Comparison of ENCODE assay signal across 15 cellular contexts in genomic region chr6:12082368-12082767, GRCh38.
DNase-seq lines count a peak whose midpoint lies in the region; ATAC-seq, FAIRE-seq and TF ChIP-seq lines count a peak whose summit lies in the region.
"Had no signal": no experiment of that assay in that cellular context is flagged by ENCODE, and none has a peak within 500 bp of the region (broad histone marks: within the 10 kb centered on the region; RNA-seq: fewer than 3 reads in every experiment).

No MANE protein-coding gene starts in this region.

- H3K79me2 ChIP-seq in Karpas-422 (ENCODE audit: low read length): peaks cover 93% of the 10 kb centered on the region
- peaks cover 86% of the 10 kb centered on the region for H3K79me2 ChIP-seq in GM12878 (ENCODE audit: control insufficient read depth, insufficient read depth, low read length)

- H3K4me1 Mint-ChIP-seq in neural crest cell: peaks cover 27% of the 10 kb centered on the region
- peaks cover 18 to 37% of the 10 kb centered on the region in 2 donors for H3K4me1 Mint-ChIP-seq in effector memory CD8-positive, alpha-beta T cell (ENCODE audit: low read depth in 2 of 2)

- H3K4me3 ChIP-seq in Karpas-422 (ENCODE audit: low read length): no peak overlapping the region
- H3K4me3 ChIP-seq in GM12878: no peak overlapping the region
- H3K4me3 ChIP-seq: BLaER1 treated with 17β-estradiol and CSF1 and Interleukin-3, amounts not matched to agents 10 nM and 100 nM had no signal

- H3K36me3 ChIP-seq in Karpas-422 (ENCODE audit: insufficient read depth, low read length): no peaks in the 10 kb centered on the region
- peaks cover 0 to 8% of the 10 kb centered on the region in 2 experiments; a peak in 2 of 4 replicates for H3K36me3 ChIP-seq in GM12878 (ENCODE audit: control insufficient read depth in 2 of 2, insufficient read depth in 2 of 2, low read length in 1 of 2)

- H3K9me3 Mint-ChIP-seq in neural crest cell: no peaks in the 10 kb centered on the region
- no peaks in the 10 kb centered on the region for H3K9me3 Mint-ChIP-seq in effector memory CD8-positive, alpha-beta T cell
- H3K9me3 Mint-ChIP-seq: CD4-positive, CD25-positive, alpha-beta regulatory T cell had no signal

- H3K9ac ChIP-seq in Karpas-422 (ENCODE audit: low read length): no peak overlapping the region
- H3K9ac ChIP-seq in GM12878 (ENCODE audit: control insufficient read depth, insufficient read depth, low read length): no peak overlapping the region
- H3K9ac ChIP-seq: BLaER1 treated with 17β-estradiol and CSF1 and Interleukin-3, amounts not matched to agents 10 nM and 100 nM had no signal

- DNase-seq in GM12892 (ENCODE audit: insufficient read length) (no peak), Karpas-422 (peak; percentile 64), GM12878 (ENCODE audit: low read depth, low spot score) (no peak), neural crest cell (ENCODE audit: low read depth, low spot score) (no peak), amniotic stem cell (lab: John Stamatoyannopoulos, UW) (no peak), HPDE6-E6E7 (ENCODE audit: extremely low spot score) (no peak)
- DNase-seq in effector memory CD8-positive, alpha-beta T cell: no peak
- DNase-seq: ACHN; CD4-positive, CD25-positive, alpha-beta regulatory T cell; DMS53; GF-D8; IMR-90 had no signal

- H3K27ac ChIP-seq in Karpas-422 (ENCODE audit: low read length) (no peak overlapping the region), GM12878 (ENCODE audit: control insufficient read depth, insufficient read depth) (no peak overlapping the region)
- H3K27ac ChIP-seq: BLaER1 treated with 17β-estradiol and CSF1 and Interleukin-3, amounts not matched to agents 10 nM and 100 nM had no signal

- no peak for TF ChIP-seq EP300 in GM12878 (IDR thresholded peaks at IDR 0.05; ENCODE audit: borderline replicate concordance in 1 of 2, control insufficient read depth in 1 of 2, low read depth in 2 of 2, low read length in 2 of 2)

- peaks cover 23% of the 10 kb centered on the region for H4K20me1 ChIP-seq in Karpas-422 (ENCODE audit: insufficient read depth, low read depth, low read length)
- H4K20me1 ChIP-seq in GM12878 (ENCODE audit: control insufficient read depth, insufficient read depth): peaks cover 4% of the 10 kb centered on the region; the same call in 1 of the 2 replicates

- TF ChIP-seq CTCF in GM12878 (IDR thresholded peaks at IDR 0.05 in 2 of 3, conservative IDR thresholded peaks at IDR 0.05 in 1 of 3; ENCODE audit: control insufficient read depth in 2 of 3, extremely low read depth in 1 of 3, insufficient read depth in 1 of 3, low read depth in 3 of 3, low read length in 3 of 3): no peak
- no peak for TF ChIP-seq CTCF in neural crest cell (conservative IDR thresholded peaks at IDR 0.05)

- H3K27ac Mint-ChIP-seq in neural crest cell (ENCODE audit: unreplicated experiment): peak overlapping the region; percentile 73
- H3K27ac Mint-ChIP-seq in effector memory CD8-positive, alpha-beta T cell: no peak overlapping the region

- TF ChIP-seq POLR2A in GM12892 (IDR thresholded peaks at IDR 0.05; ENCODE audit: low read depth, low read length): no peak
- TF ChIP-seq POLR2A in GM12878 (IDR thresholded peaks at IDR 0.05; ENCODE audit: low read depth, low read length): no peak

- WGBS in GM12878 (ENCODE audit: insufficient coverage, insufficient replicate concordance, low lambda C conversion rate, missing lambda C conversion rate): 70% methylated on average over 3 of the region's 3 CpGs

- H3K36me3 Mint-ChIP-seq in neural crest cell (ENCODE audit: low read depth): no peaks in the 10 kb centered on the region
- peaks cover 2% of the 10 kb centered on the region for H3K36me3 Mint-ChIP-seq in effector memory CD8-positive, alpha-beta T cell (ENCODE audit: insufficient read depth)

- H3K27me3 ChIP-seq in Karpas-422 (ENCODE audit: low read length): no peaks in the 10 kb centered on the region
- H3K27me3 ChIP-seq in GM12878 (replicated peaks in 1 of 2; ENCODE audit: control insufficient read depth in 2 of 2, insufficient read depth in 2 of 2, low read length in 1 of 2): no peaks in the 10 kb centered on the region
- H3K27me3 ChIP-seq: BLaER1 treated with 17β-estradiol and CSF1 and Interleukin-3, amounts not matched to agents 10 nM and 100 nM had no signal

- in situ Hi-C loops in GM12878 (cut with MboI): no loop called here

- FAIRE-seq in GM12892 (lab: Jason Lieb, UNC) (peak; percentile 68), GM12878 (lab: Jason Lieb, UNC) (no peak)

- H3K4me3 Mint-ChIP-seq in neural crest cell: no peak overlapping the region
- H3K4me3 Mint-ChIP-seq in effector memory CD8-positive, alpha-beta T cell: no peak overlapping the region
- H3K4me3 Mint-ChIP-seq: CD4-positive, CD25-positive, alpha-beta regulatory T cell had no signal

- H3K9me2 ChIP-seq in Karpas-422 (replicated peaks; ENCODE audit: insufficient read depth, low read length): no peaks in the 10 kb centered on the region

- H2AFZ ChIP-seq in Karpas-422 (ENCODE audit: low read length): no peak overlapping the region
- no peak overlapping the region for H2AFZ ChIP-seq in GM12878 (ENCODE audit: control insufficient read depth, low read depth, low read length)

- RAD21 ChIA-PET in GM12878 (lab: Charles Lee; ENCODE audit: unreplicated experiment): interaction anchor here (0.9 to 2.0 kb wide), 5 partner anchors 16 to 427 kb away, joined by 3 to 10 read pairs (median 6); partner anchors contain the start of gene EDN1

- POLR2A ChIA-PET in GM12878 (lab: Charles Lee): interaction anchor here (1.0 to 5.1 kb wide), 3 partner anchors 8 to 19 kb away, joined by 3 to 18 read pairs (median 5); no protein-coding TSS in a partner anchor

- intact Hi-C loops in GM12878 (cut with micrococcal nuclease; ENCODE audit: unreplicated experiment): no loop called here

- no peak overlapping the region for H3K4me2 ChIP-seq in Karpas-422 (ENCODE audit: low read depth, low read length, poor library complexity, severe bottlenecking)
- no peak overlapping the region for H3K4me2 ChIP-seq in GM12878 (ENCODE audit: control insufficient read depth, insufficient read depth)

- H3K9me3 ChIP-seq in Karpas-422 (ENCODE audit: low read length): no peaks in the 10 kb centered on the region
- no peaks in the 10 kb centered on the region for H3K9me3 ChIP-seq in GM12878 (replicated peaks; ENCODE audit: control insufficient read depth, insufficient read depth, low read length)
- H3K9me3 ChIP-seq: BLaER1 treated with 17β-estradiol and CSF1 and Interleukin-3, amounts not matched to agents 10 nM and 100 nM had no signal

- SMC1A ChIA-PET in GM12878 (lab: Charles Lee; ENCODE audit: uncharacterized antibody, unreplicated experiment): interaction anchor here (1.2 to 2.3 kb wide), 9 partner anchors 11 to 296 kb away, joined by 3 to 13 read pairs (median 4); no protein-coding TSS in a partner anchor

- BruUV-seq in GM12878 (replicated peaks; lab: Mats Ljungman, UMichigan): no TSS peak

- CTCF ChIA-PET in GM12878 (lab: Yijun Ruan, JAX): interaction anchor here (0.7 to 2.1 kb wide), 5 partner anchors 9 to 521 kb away, joined by 3 to 7 read pairs (median 5); partner anchors contain the start of gene EDN1

- peaks cover 62% of the 10 kb centered on the region for H3K4me1 ChIP-seq in Karpas-422 (ENCODE audit: low read length)
- peaks cover 28% of the 10 kb centered on the region for H3K4me1 ChIP-seq in GM12878 (ENCODE audit: control insufficient read depth, insufficient read depth, low read length)

- peak; percentile 15; the same call in 2 of the 3 replicates for ATAC-seq in GM12878
- no peak for ATAC-seq in HG03432 (IDR thresholded peaks at IDR 0.05; ENCODE audit: unreplicated experiment)
- no peak for ATAC-seq in effector memory CD8-positive, alpha-beta T cell (replicated peaks)
- ATAC-seq: HCT116 had no signal

- TF ChIP-seq RAD21 in GM12878 (IDR thresholded peaks at IDR 0.05; ENCODE audit: insufficient read depth, low read depth, low read length): no peak

- H3K27me3 Mint-ChIP-seq in neural crest cell (ENCODE audit: low read depth): no peaks in the 10 kb centered on the region
- no peaks in the 10 kb centered on the region for H3K27me3 Mint-ChIP-seq in effector memory CD8-positive, alpha-beta T cell
- H3K27me3 Mint-ChIP-seq: CD4-positive, CD25-positive, alpha-beta regulatory T cell had no signal

TF ChIP-seq in GM12878, 131 proteins besides CTCF, POLR2A, EP300 and RAD21 (continues in another document):
- TF ChIP-seq ZNF592 (IDR thresholded peaks at IDR 0.05): no peak
- TF ChIP-seq HCFC1 (IDR thresholded peaks at IDR 0.05; ENCODE audit: low read length): no peak
- no peak for TF ChIP-seq LARP7 (IDR thresholded peaks at IDR 0.05)
- no peak for TF ChIP-seq BACH1 (IDR thresholded peaks at IDR 0.05; ENCODE audit: borderline replicate concordance)
